In genomic region chr2:196473617-196474016, GRCh38 we compare ENCODE assay signal across 13 cellular contexts.
"Had no signal": no experiment of that assay in that cellular context is flagged by ENCODE, and none has a peak within 500 bp of the region (broad histone marks: within the 10 kb centered on the region; RNA-seq: fewer than 3 reads in every experiment).

No MANE protein-coding gene starts in this region.

- DNase-seq: activated B cell treated with CpG ODN at 0.5 μM for 24 hours; activated CD4-positive, alpha-beta T cell treated with anti-CD3 and anti-CD28 coated beads, Interleukin-2, amount 10 ng/mL, durations not matched to agents 24 days and 14 days; activated naive CD4-positive, alpha-beta T cell; cortex of kidney; effector memory CD4-positive, alpha-beta T cell; mammary epithelial cell; natural killer cell; right lobe of liver; spleen; stimulated activated CD4-positive, alpha-beta T cell treated with anti-CD3 and anti-CD28 coated beads, Interleukin-2, amount 100 ng/mL, for 24 hours; stimulated activated naive CD4-positive, alpha-beta T cell; substantia nigra; T-helper 17 cell had no signal

- H3K4me3 ChIP-seq: right lobe of liver, spleen had no signal

- ATAC-seq: natural killer cell, right lobe of liver, T-helper 17 cell had no signal
